In the genomic region with DNA sequence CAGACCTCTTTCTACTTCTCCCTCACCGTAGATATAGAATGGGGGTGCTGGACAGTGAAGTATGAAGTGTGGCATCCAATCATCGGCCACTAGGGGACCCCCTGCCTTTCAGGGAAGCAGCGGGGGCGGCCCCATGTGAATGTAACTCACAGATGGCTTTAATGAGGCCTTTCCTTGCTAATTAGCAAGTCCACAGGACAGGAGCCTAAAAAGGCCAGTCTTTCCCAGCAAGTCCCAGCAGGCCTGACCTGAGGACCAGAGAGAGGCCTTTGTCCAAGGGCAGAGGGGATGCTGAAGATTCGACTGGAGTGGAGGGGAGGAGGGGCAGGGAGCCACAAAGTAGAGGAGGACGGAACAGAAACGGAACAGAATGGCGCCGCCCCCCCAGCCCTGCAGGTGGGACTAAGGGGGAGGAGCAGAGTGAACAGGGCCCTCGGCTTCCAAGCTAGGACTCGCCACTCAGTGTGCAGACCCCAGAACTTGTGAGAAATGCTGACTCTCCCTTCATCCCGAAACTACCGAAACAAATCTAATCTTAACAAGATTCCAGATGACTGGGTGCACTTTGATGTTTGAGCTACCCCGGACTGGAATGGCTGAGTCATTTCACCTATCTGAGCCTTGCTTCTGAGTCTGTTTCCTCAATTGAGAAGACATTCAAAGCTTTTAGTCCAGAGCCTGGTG, we compare ENCODE assay signal across 8 cellular contexts. TPM values are rescaled to one million over a fixed set of nuclear protein-coding genes. Genes with fewer than 3 reads are reported as not detected.
DNase-seq lines count a peak whose midpoint lies in the region; ATAC-seq and TF ChIP-seq lines count a peak whose summit lies in the region.

No MANE protein-coding gene starts in this region.

- peak; percentile 56 for ATAC-seq in HG03432 (IDR thresholded peaks at IDR 0.05; ENCODE audit: unreplicated experiment)

- peak; percentile 85 for DNase-seq in Daoy (ENCODE audit: low read depth)
- peak; percentile 86 for DNase-seq in germinal center (ENCODE audit: low spot score)
- DNase-seq in stimulated activated CD4-positive, alpha-beta T cell treated with anti-CD3 and anti-CD28 coated beads, Interleukin-2, amount 100 ng/mL, for 48 hours = peak; percentile 18 to 21
- DNase-seq in NCI-H510A (lab: John Stamatoyannopoulos, UW) = no peak
- no peak for DNase-seq in superior temporal gyrus (ENCODE audit: extremely low spot score)
- DNase-seq in NCI-H1092 (lab: John Stamatoyannopoulos, UW) = no peak

- TF ChIP-seq CTCF in VCaP (conservative IDR thresholded peaks at IDR 0.05) = peak; percentile 17; the same call in 1 of the 2 replicates

- H3K27ac ChIP-seq in VCaP = peak overlapping the region; percentile 98

RNA-seq across cellular contexts. Expression of gene C6orf132, which starts 5.8 kb away (rescaled TPM):
- total RNA-seq in Daoy (2014; rRNA removed; shearing (Covaris generic)) = not detected in 2 replicates

RNA-seq across cellular contexts. Expression of gene GUCA1A, which starts 36.5 kb away (rescaled TPM):
- total RNA-seq in Daoy (2014; rRNA removed; shearing (Covaris generic)) = not detected in 2 replicates

RNA-seq across cellular contexts. Expression of gene GUCA1B, which starts 58.1 kb away (rescaled TPM):
- total RNA-seq in Daoy (2014; rRNA removed; shearing (Covaris generic)) = 0.21 and 0.40 TPM in 2 replicates

Comparison
In these comparisons a context has a peak if more than half of its experiments do, and no peak if none do; other contexts are left out.
1. DNase-seq: peak in Daoy (single experiment), germinal center (single experiment) and stimulated activated CD4-positive, alpha-beta T cell treated with anti-CD3 and anti-CD28 coated beads, Interleukin-2, amount 100 ng/mL, for 48 hours (2 of 2); none in NCI-H510A (single experiment), superior temporal gyrus (single experiment) and NCI-H1092 (single experiment).